ENCODE assay signal across 12 cellular contexts in genomic region chr3:37173806-37174205, GRCh38. TPM values are rescaled to one million over a fixed set of nuclear protein-coding genes. Genes with fewer than 3 reads are reported as not detected.
DNase-seq lines count a peak whose midpoint lies in the region; ATAC-seq and TF ChIP-seq lines count a peak whose summit lies in the region.
"Had no signal": no experiment of that assay in that cellular context is flagged by ENCODE, and none has a peak within 500 bp of the region (broad histone marks: within the 10 kb centered on the region; RNA-seq: fewer than 3 reads in every experiment).

No MANE protein-coding gene starts in this region.

- H3K27me3 Mint-ChIP-seq in CD14-positive monocyte (ENCODE audit: low read depth in 3 of 3): no peaks in the 10 kb centered on the region
- H3K27me3 Mint-ChIP-seq: naive thymus-derived CD8-positive, alpha-beta T cell had no signal

- H3K36me3 ChIP-seq in OCI-LY3 (replicated peaks; ENCODE audit: low read depth, low read length) (peaks cover 15% of the 10 kb centered on the region), osteoblast (ENCODE audit: insufficient read depth, low read length) (peaks cover 28% of the 10 kb centered on the region)

- H4K20me1 ChIP-seq in OCI-LY3 (ENCODE audit: insufficient read depth, low read length) (peaks cover 30% of the 10 kb centered on the region), osteoblast (ENCODE audit: insufficient read depth, low read length) (peaks cover 6% of the 10 kb centered on the region)

- DNase-seq in CD14-positive monocyte (ENCODE audit: low spot score) (no peak), epithelial cell of proximal tubule (ENCODE audit: low read depth) (no peak), osteoblast (ENCODE audit: insufficient read length, low spot score, missing footprints) (no peak), NCI-H1092 (lab: John Stamatoyannopoulos, UW) (no peak), Ammon's horn (ENCODE audit: low spot score) (no peak)
- DNase-seq in activated T-cell treated with anti-CD3 and anti-CD28 coated beads, Interleukin-2, amount 50 U/mL, for 1 hour: no peak
- DNase-seq: activated naive CD4-positive, alpha-beta T cell treated with anti-CD3 and anti-CD28 coated beads, Interleukin-2, amount 50 U/mL, for 16 hours; DMS79; naive thymus-derived CD8-positive, alpha-beta T cell; NCI-H524 treated with DMSO at 0.1 percent for 48 hours had no signal

- H3K27ac ChIP-seq in OCI-LY3 (ENCODE audit: low read length) (no peak overlapping the region), osteoblast (ENCODE audit: low read depth, low read length) (peak overlapping the region; percentile 87)

- intact Hi-C loops in CD14-positive monocyte (cut with micrococcal nuclease): no loop called here

- peaks cover 57% of the 10 kb centered on the region for H3K4me1 Mint-ChIP-seq in CD14-positive monocyte

- H3K9ac ChIP-seq in OCI-LY3 (ENCODE audit: low read length): no peak overlapping the region

- H3K79me2 ChIP-seq in OCI-LY3 (ENCODE audit: low read length) (peaks cover 45% of the 10 kb centered on the region), osteoblast (ENCODE audit: insufficient read depth, low read length) (peaks cover 99% of the 10 kb centered on the region)

- H3K4me3 Mint-ChIP-seq in CD14-positive monocyte: peak overlapping the region in 1 of 2 donors; percentile 89

- H3K36me3 Mint-ChIP-seq in CD14-positive monocyte: peaks cover 28 to 38% of the 10 kb centered on the region in 2 donors

- H3K9me3 ChIP-seq in OCI-LY3 (ENCODE audit: insufficient read depth, low read length) (no peaks in the 10 kb centered on the region), osteoblast (ENCODE audit: low read depth, low read length) (no peaks in the 10 kb centered on the region)

- peak overlapping the region; percentile 84; the same call in 1 of the 2 replicates for H3K4me3 ChIP-seq in OCI-LY3 (ENCODE audit: low read length)
- peak overlapping the region; percentile 87 for H3K4me3 ChIP-seq in epithelial cell of proximal tubule (ENCODE audit: low read depth, low read length)
- peak overlapping the region; percentile 83 for H3K4me3 ChIP-seq in osteoblast (ENCODE audit: insufficient read depth, low read length)

- TF ChIP-seq CTCF in CD14-positive monocyte (IDR thresholded peaks at IDR 0.05) (no peak), OCI-LY3 (IDR thresholded peaks at IDR 0.05; ENCODE audit: low read depth, low read length) (no peak), epithelial cell of proximal tubule (conservative IDR thresholded peaks at IDR 0.05; ENCODE audit: low read depth, low read length) (no peak), osteoblast (IDR thresholded peaks at IDR 0.05; ENCODE audit: extremely low read depth, low read depth, low read length) (no peak)

- H3K4me2 ChIP-seq in OCI-LY3 (ENCODE audit: low read length): peak overlapping the region; percentile 94
- H3K4me2 ChIP-seq in osteoblast (ENCODE audit: insufficient read depth, low read length): peak overlapping the region; percentile 88

- peak overlapping the region; percentile 61 to 93 (median 81) for H3K27ac Mint-ChIP-seq in CD14-positive monocyte

- no peak for ATAC-seq in GM21367 (IDR thresholded peaks at IDR 0.05; ENCODE audit: unreplicated experiment)
- ATAC-seq: naive thymus-derived CD8-positive, alpha-beta T cell had no signal

- H3K9me3 Mint-ChIP-seq in CD14-positive monocyte: peaks cover 0 to 3% (median 0%) of the 10 kb centered on the region in 7 donors
- H3K9me3 Mint-ChIP-seq: naive thymus-derived CD8-positive, alpha-beta T cell had no signal

- H3K27me3 ChIP-seq in OCI-LY3 (ENCODE audit: low read depth, low read length): no peaks in the 10 kb centered on the region
- H3K27me3 ChIP-seq in osteoblast (ENCODE audit: insufficient read depth, low read length): no peaks in the 10 kb centered on the region

- H2AFZ ChIP-seq in OCI-LY3 (ENCODE audit: low read depth, low read length): no peak overlapping the region
- no peak overlapping the region for H2AFZ ChIP-seq in osteoblast (ENCODE audit: low read length)

- H3K4me1 ChIP-seq in OCI-LY3 (ENCODE audit: low read length): peaks cover 31% of the 10 kb centered on the region
- peaks cover 37% of the 10 kb centered on the region for H3K4me1 ChIP-seq in osteoblast (ENCODE audit: insufficient read depth, low read length)

RNA-seq across cellular contexts. Expression of gene LRRFIP2, which starts 0.6 kb away (rescaled TPM):
- 10 to 100 TPM; 30.9 to 31.7 TPM for polyA plus RNA-seq in CD14-positive monocyte
- total RNA-seq in epithelial cell of proximal tubule: 36.8 and 69.6 TPM in 2 replicates
- total RNA-seq in osteoblast: 45.1 and 71.3 TPM in 2 replicates
